Comparison of ENCODE assay signal across 8 cellular contexts in genomic region chr17:27245230-27245696, GRCh38. TPM values are rescaled to one million over a fixed set of nuclear protein-coding genes. Genes with fewer than 3 reads are reported as not detected.
DNase-seq lines count a peak whose midpoint lies in the region; ATAC-seq, FAIRE-seq and TF ChIP-seq lines count a peak whose summit lies in the region.

No MANE protein-coding gene starts in this region.

- DNase-seq in DND-41 (peak; percentile 44), HUDEP-2 (lab: John Stamatoyannopoulos, UW; ENCODE audit: unreplicated experiment in 76 of 76) (peak in 72 of 76 experiments; percentile 10 to 83 (median 60)), PC-3 (peak; percentile 70), glomerular visceral epithelial cell (ENCODE audit: extremely low spot score) (peak; percentile 76), pancreas (peak; percentile 64 to 79 (median 72)), upper lobe of right lung (peak; percentile 92)
- DNase-seq in activated naive CD4-positive, alpha-beta T cell treated with anti-CD3 and anti-CD28 coated beads, Interleukin-2, amount 10 ng/mL, durations not matched to agents 7 days and 5 days: peak; percentile 57

- H3K27ac ChIP-seq in DND-41 (ENCODE audit: low read length) (no peak overlapping the region), PC-3 (ENCODE audit: low read length) (peak overlapping the region; percentile 59), pancreas (peak overlapping the region; percentile 47 to 75 (median 66)), upper lobe of right lung (peak overlapping the region; percentile 83)

- H3K4me3 Mint-ChIP-seq in activated naive CD4-positive, alpha-beta T cell treated with anti-CD3 and anti-CD28 coated beads, Interleukin-2, amount 10 ng/mL, durations not matched to agents 7 days and 5 days: no peak overlapping the region

- H3K79me2 ChIP-seq in DND-41 (ENCODE audit: insufficient read depth, low read length): no peaks in the 10 kb centered on the region
- no peaks in the 10 kb centered on the region for H3K79me2 ChIP-seq in PC-3 (ENCODE audit: low read length)

- peaks cover 47% of the 10 kb centered on the region for H3K27me3 Mint-ChIP-seq in activated naive CD4-positive, alpha-beta T cell treated with anti-CD3 and anti-CD28 coated beads, Interleukin-2, amount 10 ng/mL, durations not matched to agents 7 days and 5 days

- CTCF ChIA-PET in PC-3 (lab: Charles Lee): interaction anchor here (0.6 to 1.6 kb wide), 6 partner anchors 9 to 88 kb away, joined by 3 to 13 read pairs (median 4); no protein-coding TSS in a partner anchor
- CTCF ChIA-PET in activated naive CD4-positive, alpha-beta T cell treated with anti-CD3 and anti-CD28 coated beads, Interleukin-2, amount 10 ng/mL, durations not matched to agents 7 days and 5 days (lab: Charles Lee): interaction anchor here (0.9 to 3.3 kb wide), 9 partner anchors 9 to 405 kb away, joined by 3 to 21 read pairs (median 4); no protein-coding TSS in a partner anchor

- no peaks in the 10 kb centered on the region for H3K36me3 ChIP-seq in DND-41 (ENCODE audit: insufficient read depth, low read length)
- H3K36me3 ChIP-seq in PC-3 (ENCODE audit: low read depth, low read length): no peaks in the 10 kb centered on the region
- no peaks in the 10 kb centered on the region for H3K36me3 ChIP-seq in pancreas
- H3K36me3 ChIP-seq in upper lobe of right lung: no peaks in the 10 kb centered on the region

- H2AFZ ChIP-seq in DND-41 (ENCODE audit: low read depth, low read length) (no peak overlapping the region), PC-3 (ENCODE audit: low read length) (0 out of 2 replicates have a peak overlapping the region, but pooled peaks have one; percentile 2)

- H3K4me2 ChIP-seq in DND-41 (ENCODE audit: insufficient read depth, low read length) (no peak overlapping the region), PC-3 (ENCODE audit: low read length) (peak overlapping the region; percentile 61)

- H3K27me3 ChIP-seq in DND-41 (ENCODE audit: insufficient read depth, low read length, poor library complexity): peaks cover 7% of the 10 kb centered on the region
- no peaks in the 10 kb centered on the region for H3K27me3 ChIP-seq in PC-3 (ENCODE audit: low read length)
- no peaks in the 10 kb centered on the region for H3K27me3 ChIP-seq in pancreas
- no peaks in the 10 kb centered on the region for H3K27me3 ChIP-seq in upper lobe of right lung

- peak; percentile 82 for ATAC-seq in DND-41 (ENCODE audit: insufficient read depth, low read depth)
- peak; percentile 84 for ATAC-seq in GM21526 (IDR thresholded peaks at IDR 0.05; ENCODE audit: low FRiP score, unreplicated experiment)
- ATAC-seq in PC-3: peak; percentile 47
- ATAC-seq in pancreas: peak; percentile 68 to 89 (median 88)
- peak; percentile 87 for ATAC-seq in upper lobe of right lung

- H3K4me3 ChIP-seq in DND-41 (ENCODE audit: low read depth in 1 of 2, low read length in 2 of 2) (no peak overlapping the region), PC-3 (ENCODE audit: low read length) (no peak overlapping the region), pancreas (peak overlapping the region in 2 of 4 donors; percentile 1 to 4), upper lobe of right lung (peak overlapping the region; percentile 30)

- no peaks in the 10 kb centered on the region for H3F3A ChIP-seq in PC-3 (ENCODE audit: low read length, unreplicated experiment)

- no peaks in the 10 kb centered on the region for H4K20me1 ChIP-seq in DND-41 (ENCODE audit: insufficient read depth, low read length)
- H4K20me1 ChIP-seq in PC-3 (ENCODE audit: low read length): no peaks in the 10 kb centered on the region

- TF ChIP-seq CTCF in DND-41 (IDR thresholded peaks at IDR 0.05; ENCODE audit: borderline replicate concordance, extremely low read depth, low read length, poor library complexity, severe bottlenecking) (peak; percentile 52), PC-3 (conservative IDR thresholded peaks at IDR 0.05; ENCODE audit: low read depth, low read length) (peak; percentile 68), pancreas (IDR thresholded peaks at IDR 0.05) (peak in 3 of 4 donors; percentile 16 to 27 (median 17)), upper lobe of right lung (IDR thresholded peaks at IDR 0.05) (peak; percentile 74)

- no TSS peak for BruUV-seq in PC-3 (replicated peaks; lab: Mats Ljungman, UMichigan)

- H3K9me3 Mint-ChIP-seq in activated naive CD4-positive, alpha-beta T cell treated with anti-CD3 and anti-CD28 coated beads, Interleukin-2, amount 10 ng/mL, durations not matched to agents 7 days and 5 days: no peaks in the 10 kb centered on the region

- H3K9ac ChIP-seq in DND-41 (ENCODE audit: low read depth, low read length) (no peak overlapping the region), PC-3 (ENCODE audit: low read length) (0 out of 2 replicates have a peak overlapping the region, but pooled peaks have one; percentile 2)

- no peak overlapping the region for H3K27ac Mint-ChIP-seq in activated naive CD4-positive, alpha-beta T cell treated with anti-CD3 and anti-CD28 coated beads, Interleukin-2, amount 10 ng/mL, durations not matched to agents 7 days and 5 days

- no peak for FAIRE-seq in pancreas (lab: Jason Lieb, UNC)

- intact Hi-C loops in PC-3 (cut with micrococcal nuclease) (loop anchor here (1.0 kb wide), 1 partner anchor 48 kb away; no protein-coding TSS in a partner anchor), pancreas (cut with DNase I) (no loop called here), upper lobe of right lung (cut with DNase I) (loop anchor here (10.0 kb wide), 1 partner anchor 90 kb away; no protein-coding TSS in a partner anchor)

- no peaks in the 10 kb centered on the region for H3K36me3 Mint-ChIP-seq in activated naive CD4-positive, alpha-beta T cell treated with anti-CD3 and anti-CD28 coated beads, Interleukin-2, amount 10 ng/mL, durations not matched to agents 7 days and 5 days

- no peaks in the 10 kb centered on the region for H3K9me2 ChIP-seq in PC-3 (replicated peaks; ENCODE audit: low read length)

- H3K9me3 ChIP-seq in DND-41 (ENCODE audit: insufficient read depth, low read length, severe bottlenecking) (no peaks in the 10 kb centered on the region), PC-3 (ENCODE audit: low read length) (no peaks in the 10 kb centered on the region), pancreas (no peaks in the 10 kb centered on the region), upper lobe of right lung (no peaks in the 10 kb centered on the region)

- 7 to 21% methylated on average over 7 of the region's 7 CpGs for WGBS in pancreas, 2 donors

- H3K4me1 Mint-ChIP-seq in activated naive CD4-positive, alpha-beta T cell treated with anti-CD3 and anti-CD28 coated beads, Interleukin-2, amount 10 ng/mL, durations not matched to agents 7 days and 5 days: peaks cover 7% of the 10 kb centered on the region

- POLR2A ChIA-PET in PC-3 (lab: Charles Lee; ENCODE audit: unreplicated experiment): interaction anchor here (0.5 kb wide), 1 partner anchor 9 kb away, joined by 3 read pairs; no protein-coding TSS in a partner anchor

- no peaks in the 10 kb centered on the region for H3K4me1 ChIP-seq in DND-41 (ENCODE audit: insufficient read depth, low read length)
- peaks cover 69% of the 10 kb centered on the region for H3K4me1 ChIP-seq in PC-3 (ENCODE audit: insufficient read depth, low read length)
- H3K4me1 ChIP-seq in pancreas: peaks cover 0 to 14% (median 10%) of the 10 kb centered on the region in 3 donors
- peaks cover 80% of the 10 kb centered on the region for H3K4me1 ChIP-seq in upper lobe of right lung

RNA-seq across cellular contexts. Expression of gene WSB1, which starts 48.7 kb away (rescaled TPM):
- total RNA-seq in PC-3 (2014; rRNA removed) (32.0 and 35.1 TPM in 2 replicates), pancreas (10 to 100 TPM; 41.3 to 73.7 (median 50.3) TPM), upper lobe of right lung (360 TPM)
- polyA plus RNA-seq in pancreas: 10 to 100 TPM; 49.8 to 84.3 TPM

Comparison
In these comparisons a context has a peak if more than half of its experiments do, and no peak if none do; other contexts are left out.
1. CTCF ChIP-seq: peak in every context shown above with its lines; median percentile 74 in upper lobe of right lung; 68 in PC-3; 52 in DND-41; 17 in pancreas.
2. intact Hi-C loops: an anchor here in PC-3 (1.0 kb wide) and upper lobe of right lung (10.0 kb wide); none called in pancreas.